14 cellular contexts compared by ENCODE assay signal in the genomic region with DNA sequence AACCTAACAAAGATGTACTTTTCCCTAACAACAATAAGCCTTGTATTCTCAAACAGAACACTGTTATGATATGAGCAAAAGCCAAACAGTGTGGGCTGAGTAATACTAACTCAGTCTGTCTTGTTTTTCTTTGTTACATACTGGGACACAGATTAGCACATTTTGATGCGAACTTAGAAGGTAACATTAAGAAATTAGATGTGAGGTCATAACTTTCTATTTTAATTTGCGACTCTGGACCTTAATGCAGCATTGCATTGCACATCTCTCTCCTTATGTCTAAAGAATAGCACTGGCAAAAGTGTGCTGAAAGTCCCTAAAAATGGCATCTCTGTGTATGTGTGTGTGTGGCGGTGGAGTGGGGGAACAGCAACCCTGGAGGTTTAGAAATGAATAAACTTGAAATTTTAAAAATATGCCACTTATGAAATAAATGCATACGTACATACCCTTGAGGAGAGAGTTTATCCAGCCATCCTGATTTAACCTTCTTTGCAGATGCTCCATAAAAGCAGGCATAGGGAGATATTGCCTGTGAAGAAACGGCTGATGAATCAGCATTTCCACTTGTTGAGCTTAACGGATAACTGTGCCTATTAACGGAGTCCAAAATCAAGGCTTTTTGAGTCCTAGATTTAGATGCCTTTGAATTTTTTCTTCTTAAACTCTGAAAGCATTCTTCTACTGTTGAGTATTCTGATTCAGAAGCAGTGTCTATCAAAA. TPM values are rescaled to one million over a fixed set of nuclear protein-coding genes. Genes with fewer than 3 reads are reported as not detected.
DNase-seq lines count a peak whose midpoint lies in the region; ATAC-seq and TF ChIP-seq lines count a peak whose summit lies in the region.
"Had no signal": no experiment of that assay in that cellular context is flagged by ENCODE, and none has a peak within 500 bp of the region (broad histone marks: within the 10 kb centered on the region; RNA-seq: fewer than 3 reads in every experiment).

No MANE protein-coding gene starts in this region.

- H3K36me3 ChIP-seq in GM23338 (ENCODE audit: insufficient read depth) (no peaks in the 10 kb centered on the region), neural progenitor cell (no peaks in the 10 kb centered on the region)

- H3K79me2 ChIP-seq in GM23338 (replicated peaks; ENCODE audit: insufficient read depth) (no peaks in the 10 kb centered on the region), neural progenitor cell (ENCODE audit: low read depth) (no peaks in the 10 kb centered on the region)

- H3K9me3 Mint-ChIP-seq in GM23338: no peaks in the 10 kb centered on the region
- H3K9me3 Mint-ChIP-seq in T-helper 1 cell treated with Interleukin-12 subunit alpha and Interleukin-12 subunit beta and Interleukin-4 antibody, amounts not matched to agents 30 μg/mL and 1 μg/mL, for 36 hours: no peaks in the 10 kb centered on the region
- H3K9me3 Mint-ChIP-seq in neural progenitor cell: no peaks in the 10 kb centered on the region

- no peaks in the 10 kb centered on the region for H3K27me3 ChIP-seq in GM23338 (ENCODE audit: insufficient read depth)
- H3K27me3 ChIP-seq in neural progenitor cell: no peaks in the 10 kb centered on the region

- H3K4me3 ChIP-seq in GM23338 (no peak overlapping the region), neural progenitor cell (no peak overlapping the region)

- H3K27ac ChIP-seq in GM23338 (ENCODE audit: low read depth): no peak overlapping the region
- no peak overlapping the region for H3K27ac ChIP-seq in neural progenitor cell

- H2AFZ ChIP-seq in GM23338: no peak overlapping the region
- H2AFZ ChIP-seq in neural progenitor cell (replicated peaks): no peak overlapping the region

- H3K36me3 Mint-ChIP-seq in GM23338 (ENCODE audit: low read depth) (no peaks in the 10 kb centered on the region), neural progenitor cell (no peaks in the 10 kb centered on the region)
- peaks cover 55% of the 10 kb centered on the region for H3K36me3 Mint-ChIP-seq in T-helper 1 cell treated with Interleukin-12 subunit alpha and Interleukin-12 subunit beta and Interleukin-4 antibody, amounts not matched to agents 30 μg/mL and 1 μg/mL, for 36 hours (ENCODE audit: low read depth)

- H3K27me3 Mint-ChIP-seq in GM23338 (ENCODE audit: insufficient read depth, low read depth, poor library complexity): no peaks in the 10 kb centered on the region
- no peaks in the 10 kb centered on the region for H3K27me3 Mint-ChIP-seq in T-helper 1 cell treated with Interleukin-12 subunit alpha and Interleukin-12 subunit beta and Interleukin-4 antibody, amounts not matched to agents 30 μg/mL and 1 μg/mL, for 36 hours (ENCODE audit: low read depth)
- no peaks in the 10 kb centered on the region for H3K27me3 Mint-ChIP-seq in neural progenitor cell (ENCODE audit: insufficient read depth, low read depth)

- H3K27ac Mint-ChIP-seq in GM23338: peak overlapping the region; percentile 92
- H3K27ac Mint-ChIP-seq in T-helper 1 cell treated with Interleukin-12 subunit alpha and Interleukin-12 subunit beta and Interleukin-4 antibody, amounts not matched to agents 30 μg/mL and 1 μg/mL, for 36 hours: peak overlapping the region; percentile 77
- H3K27ac Mint-ChIP-seq in neural progenitor cell: peak overlapping the region; percentile 70

- H3K4me1 Mint-ChIP-seq in GM23338 (peaks cover 24% of the 10 kb centered on the region), neural progenitor cell (peaks cover 25% of the 10 kb centered on the region)
- H3K4me1 Mint-ChIP-seq in T-helper 1 cell treated with Interleukin-12 subunit alpha and Interleukin-12 subunit beta and Interleukin-4 antibody, amounts not matched to agents 30 μg/mL and 1 μg/mL, for 36 hours (ENCODE audit: low read depth): peaks cover 37% of the 10 kb centered on the region

- H3F3A ChIP-seq in GM23338 (replicated peaks; ENCODE audit: low read depth): no peaks in the 10 kb centered on the region
- no peaks in the 10 kb centered on the region for H3F3A ChIP-seq in neural progenitor cell (ENCODE audit: low read depth)

- H3K4me1 ChIP-seq in GM23338 (ENCODE audit: insufficient read depth) (peaks cover 14% of the 10 kb centered on the region), neural progenitor cell (peaks cover 6% of the 10 kb centered on the region)

- H3K9me2 ChIP-seq in GM23338 (ENCODE audit: insufficient read depth): no peaks in the 10 kb centered on the region

- no peak overlapping the region for H3K4me3 Mint-ChIP-seq in GM23338
- H3K4me3 Mint-ChIP-seq in T-helper 1 cell treated with Interleukin-12 subunit alpha and Interleukin-12 subunit beta and Interleukin-4 antibody, amounts not matched to agents 30 μg/mL and 1 μg/mL, for 36 hours: peak overlapping the region; percentile 40
- no peak overlapping the region for H3K4me3 Mint-ChIP-seq in neural progenitor cell

- no peak overlapping the region for H3K9ac ChIP-seq in neural progenitor cell

- H3K4me2 ChIP-seq in GM23338 (no peak overlapping the region), neural progenitor cell (no peak overlapping the region)

- ATAC-seq in GM18519 (IDR thresholded peaks at IDR 0.05; ENCODE audit: low FRiP score, unreplicated experiment): peak; percentile 48
- no peak for ATAC-seq in GM23338
- no peak for ATAC-seq in GM18505 (IDR thresholded peaks at IDR 0.05; ENCODE audit: unreplicated experiment)

- no peaks in the 10 kb centered on the region for H3K9me3 ChIP-seq in neural progenitor cell (ENCODE audit: low read depth)

- TF ChIP-seq POLR2A in GM18505 (IDR thresholded peaks at IDR 0.05; ENCODE audit: borderline replicate concordance, extremely low read depth, insufficient read depth, insufficient read length): no peak

- DNase-seq in GM23338 (ENCODE audit: low spot score) (no peak), neural progenitor cell (ENCODE audit: low spot score) (no peak), ureter (ENCODE audit: low spot score) (no peak), COR-L47 (lab: John Stamatoyannopoulos, UW) (no peak), midbrain (lab: John Stamatoyannopoulos, UW) (no peak)
- DNase-seq: activated CD4-positive, CD25-positive, alpha-beta regulatory T cell; DMS153; glutamatergic neuron; NCI-H1048; occipital lobe; SHP77 treated with DMSO at 0.1 percent for 48 hours had no signal

- TF ChIP-seq CTCF in GM23338 (conservative IDR thresholded peaks at IDR 0.05; ENCODE audit: low read depth in 2 of 2): no peak
- TF ChIP-seq CTCF in neural progenitor cell (IDR thresholded peaks at IDR 0.05): no peak

- no peaks in the 10 kb centered on the region for H4K20me1 ChIP-seq in GM23338 (replicated peaks; ENCODE audit: insufficient read depth)
- H4K20me1 ChIP-seq in neural progenitor cell (ENCODE audit: low read depth): no peaks in the 10 kb centered on the region

RNA-seq across cellular contexts. Expression of a gene that starts 34.2 kb away (rescaled TPM):
- total RNA-seq in GM23338 (2014; rRNA removed; shearing (Covaris generic)): 0.39 and 4.8 TPM in 2 replicates
- 0.21 and 0.92 TPM in 2 replicates for polyA plus RNA-seq in GM23338 (2016; fragmentation: Nextera tagmentation; extraction: Ambion mirVana)
- total RNA-seq in neural progenitor cell (ENCODE audit: low replicate concordance) (0.87 and 1.6 TPM in 2 replicates), ureter (45.7 TPM)
